ENCODE assay signal across 6 cellular contexts in genomic region chr3:170804634-170805033, GRCh38.
DNase-seq lines count a peak whose midpoint lies in the region; ATAC-seq and TF ChIP-seq lines count a peak whose summit lies in the region.
"Not testable (repeated sequence)": the region's sequence is repeated elsewhere in the genome, so short reads cannot be mapped to it uniquely, and the experiment has no call there.

No MANE protein-coding gene starts in this region.

- not testable (repeated sequence) for H3K36me3 ChIP-seq in Panc1 (ENCODE audit: control insufficient read depth, insufficient read depth, low read length)

- not testable (repeated sequence) for BruUV-seq in Panc1 (replicated peaks; lab: Mats Ljungman, UMichigan)

- DNase-seq in DMS79 (lab: John Stamatoyannopoulos, UW) (peak; percentile 6), NCI-H748 (lab: John Stamatoyannopoulos, UW; ENCODE audit: unreplicated experiment) (peak; percentile 15)
- not testable (repeated sequence) for DNase-seq in HFFc6; Panc1 (ENCODE audit: low read depth, low spot score)

- not testable (repeated sequence) for H3K4me1 ChIP-seq in Panc1 (ENCODE audit: control insufficient read depth, insufficient read depth, low read length)

- H3K4me1 Mint-ChIP-seq in HFFc6 (ENCODE audit: low read depth), result peaks cover 74% of the 10 kb centered on the region
- H3K4me1 Mint-ChIP-seq in nephron, result peaks cover 44% of the 10 kb centered on the region

- H3K4me3 Mint-ChIP-seq in HFFc6, nephron: not testable (repeated sequence)

- H3K27me3 ChIP-seq in Panc1 (ENCODE audit: control insufficient read depth, insufficient read depth, low read length), result not testable (repeated sequence)

- H3K9me3 Mint-ChIP-seq in HFFc6, nephron: not testable (repeated sequence)

- H3K4me3 ChIP-seq in Panc1 (ENCODE audit: low read depth in 2 of 2, low read length in 2 of 2), result not testable (repeated sequence)

- peaks cover 20% of the 10 kb centered on the region for H3K36me3 Mint-ChIP-seq in HFFc6 (ENCODE audit: low read depth)
- not testable (repeated sequence) for H3K36me3 Mint-ChIP-seq in nephron (ENCODE audit: low read depth)

- H3K27ac Mint-ChIP-seq in HFFc6 (0 out of 2 replicates have a peak overlapping the region, but pooled peaks have one; percentile 29), nephron (peak overlapping the region; percentile 87 to 90 (median 88))

- POLR2A ChIA-PET in Panc1 (lab: Charles Lee), result not testable (repeated sequence)

- CTCF ChIA-PET in Panc1 (lab: Charles Lee), result not testable (repeated sequence)

- intact Hi-C loops in Panc1 (cut with micrococcal nuclease; ENCODE audit: unreplicated experiment), result not testable (repeated sequence)

- ATAC-seq in Panc1, result not testable (repeated sequence)

- TF ChIP-seq CTCF in 22Rv1 (IDR thresholded peaks at IDR 0.05); HFFc6 (IDR thresholded peaks at IDR 0.05); Panc1 (IDR thresholded peaks at IDR 0.05); nephron (IDR thresholded peaks at IDR 0.05; ENCODE audit: unreplicated experiment in 3 of 3): not testable (repeated sequence)

- H3K27me3 Mint-ChIP-seq in HFFc6 (ENCODE audit: insufficient read depth); nephron (ENCODE audit: low read depth): not testable (repeated sequence)

- H3K9me3 ChIP-seq in Panc1 (ENCODE audit: control insufficient read depth, insufficient read depth, low read depth, low read length), result not testable (repeated sequence)

- in situ Hi-C loops in Panc1 (cut with HindIII; ENCODE audit: low pct_unique_long_range_greater_than_20kb, low sequenced_read_pairs), result not testable (repeated sequence)

- H3K27ac ChIP-seq in 22Rv1 (peak overlapping the region; percentile 63), Panc1 (ENCODE audit: low read length) (peak overlapping the region; percentile 60; the same call in 1 of the 2 replicates)
